In genomic region chr2:168137510-168138180, GRCh38 we compare ENCODE assay signal across 14 cellular contexts.
DNase-seq lines count a peak whose midpoint lies in the region; ATAC-seq, FAIRE-seq and TF ChIP-seq lines count a peak whose summit lies in the region.
"Had no signal": no experiment of that assay in that cellular context is flagged by ENCODE, and none has a peak within 500 bp of the region (broad histone marks: within the 10 kb centered on the region; RNA-seq: fewer than 3 reads in every experiment).

No MANE protein-coding gene starts in this region.

- H3K9me3 Mint-ChIP-seq in stimulated activated naive CD8-positive, alpha-beta T cell treated with anti-CD3 and anti-CD28 coated beads, Interleukin-15, Interleukin-2, amounts not matched to agents 100 ng/mL and 50 ng/mL, for 24 hours: no peaks in the 10 kb centered on the region

- H3K9me3 ChIP-seq in kidney (ENCODE audit: control insufficient read depth in 1 of 2, low read length in 2 of 2): no peaks in the 10 kb centered on the region
- H3K9me3 ChIP-seq: HAP-1, Peyer's patch had no signal

- H3K27me3 Mint-ChIP-seq in stimulated activated naive CD8-positive, alpha-beta T cell treated with anti-CD3 and anti-CD28 coated beads, Interleukin-15, Interleukin-2, amounts not matched to agents 100 ng/mL and 50 ng/mL, for 24 hours: no peaks in the 10 kb centered on the region

- FAIRE-seq in kidney (lab: Jason Lieb, UNC): no peak
- FAIRE-seq: GM18507 had no signal

- H3K27ac Mint-ChIP-seq in stimulated activated naive CD8-positive, alpha-beta T cell treated with anti-CD3 and anti-CD28 coated beads, Interleukin-15, Interleukin-2, amounts not matched to agents 100 ng/mL and 50 ng/mL, for 24 hours: peak overlapping the region; percentile 42

- H3K4me1 Mint-ChIP-seq in stimulated activated naive CD8-positive, alpha-beta T cell treated with anti-CD3 and anti-CD28 coated beads, Interleukin-15, Interleukin-2, amounts not matched to agents 100 ng/mL and 50 ng/mL, for 24 hours (ENCODE audit: low read depth): peaks cover 7% of the 10 kb centered on the region

- H3K27ac ChIP-seq in VCaP (peak overlapping the region; percentile 13; the same call in 1 of the 2 replicates), kidney (ENCODE audit: low read depth in 2 of 2, low read length in 2 of 2) (peak overlapping the region; percentile 49 to 68), urinary bladder (ENCODE audit: low read depth) (peak overlapping the region; percentile 5)
- H3K27ac ChIP-seq: Peyer's patch had no signal

- H3K9ac ChIP-seq in kidney (ENCODE audit: low read length in 2 of 2): no peak overlapping the region

- intact Hi-C loops in kidney (cut with DNase I): no loop called here

- DNase-seq in stimulated activated naive CD8-positive, alpha-beta T cell treated with anti-CD3 and anti-CD28 coated beads, Interleukin-15, Interleukin-2, amounts not matched to agents 100 U/mL and 50 U/mL, for 24 hours: no peak
- DNase-seq in kidney (no peak), NCI-H146 (lab: John Stamatoyannopoulos, UW) (no peak), islet precursor cell (no peak)
- no peak for DNase-seq in stimulated activated CD4-positive, alpha-beta T cell treated with anti-CD3 and anti-CD28 coated beads, Interleukin-4, amount 100 ng/mL, for 1 hour
- DNase-seq: activated CD4-positive, CD25-positive, alpha-beta regulatory T cell treated with anti-CD3 and anti-CD28 coated beads, Interleukin-2, amount 50 U/mL, for 72 hours; NCI-H1092; Peyer's patch; stimulated activated CD4-positive, alpha-beta T cell treated with anti-CD3 and anti-CD28 coated beads, Interleukin-4, amount 100 ng/mL, for 24 hours had no signal

- WGBS in urinary bladder: 90% methylated on average over 3 of the region's 3 CpGs

- no peak for ATAC-seq in stimulated activated naive CD8-positive, alpha-beta T cell treated with anti-CD3 and anti-CD28 coated beads, Interleukin-15, Interleukin-2, amounts not matched to agents 100 U/mL and 50 U/mL, for 24 hours

- H3K36me3 ChIP-seq in kidney (ENCODE audit: control insufficient read depth in 1 of 2, insufficient read depth in 2 of 2, low read length in 2 of 2): no peaks in the 10 kb centered on the region
- peaks cover 3% of the 10 kb centered on the region for H3K36me3 ChIP-seq in urinary bladder (ENCODE audit: insufficient read depth)

- H3K4me1 ChIP-seq in kidney (ENCODE audit: control insufficient read depth in 1 of 2, insufficient read depth in 1 of 2, low read depth in 1 of 2, low read length in 2 of 2): peaks cover 0 to 5% of the 10 kb centered on the region in 2 donors
- H3K4me1 ChIP-seq in urinary bladder (ENCODE audit: insufficient read depth): no peaks in the 10 kb centered on the region
- H3K4me1 ChIP-seq: Peyer's patch had no signal

- H3K4me3 ChIP-seq in kidney (ENCODE audit: low read length in 2 of 2) (peak overlapping the region in 1 of 2 donors; percentile 11), urinary bladder (ENCODE audit: low read depth, low read length) (no peak overlapping the region)
- H3K4me3 ChIP-seq: HAP-1, Peyer's patch had no signal

- H3K4me3 Mint-ChIP-seq in stimulated activated naive CD8-positive, alpha-beta T cell treated with anti-CD3 and anti-CD28 coated beads, Interleukin-15, Interleukin-2, amounts not matched to agents 100 ng/mL and 50 ng/mL, for 24 hours: no peak overlapping the region

- H3K36me3 Mint-ChIP-seq in stimulated activated naive CD8-positive, alpha-beta T cell treated with anti-CD3 and anti-CD28 coated beads, Interleukin-15, Interleukin-2, amounts not matched to agents 100 ng/mL and 50 ng/mL, for 24 hours (ENCODE audit: low read depth): peaks cover 37% of the 10 kb centered on the region

- no peak for TF ChIP-seq CTCF in VCaP (conservative IDR thresholded peaks at IDR 0.05)
- TF ChIP-seq CTCF in kidney (IDR thresholded peaks at IDR 0.05; ENCODE audit: borderline replicate concordance, extremely low read depth, insufficient read depth): no peak

Comparison
In these comparisons a context has a peak if more than half of its experiments do, and no peak if none do; other contexts are left out.
1. H3K27ac ChIP-seq: peak in every context shown above with its lines; median percentile 58 in kidney; 13 in VCaP; 5 in urinary bladder.